21 cellular contexts compared by ENCODE assay signal in the genomic region with DNA sequence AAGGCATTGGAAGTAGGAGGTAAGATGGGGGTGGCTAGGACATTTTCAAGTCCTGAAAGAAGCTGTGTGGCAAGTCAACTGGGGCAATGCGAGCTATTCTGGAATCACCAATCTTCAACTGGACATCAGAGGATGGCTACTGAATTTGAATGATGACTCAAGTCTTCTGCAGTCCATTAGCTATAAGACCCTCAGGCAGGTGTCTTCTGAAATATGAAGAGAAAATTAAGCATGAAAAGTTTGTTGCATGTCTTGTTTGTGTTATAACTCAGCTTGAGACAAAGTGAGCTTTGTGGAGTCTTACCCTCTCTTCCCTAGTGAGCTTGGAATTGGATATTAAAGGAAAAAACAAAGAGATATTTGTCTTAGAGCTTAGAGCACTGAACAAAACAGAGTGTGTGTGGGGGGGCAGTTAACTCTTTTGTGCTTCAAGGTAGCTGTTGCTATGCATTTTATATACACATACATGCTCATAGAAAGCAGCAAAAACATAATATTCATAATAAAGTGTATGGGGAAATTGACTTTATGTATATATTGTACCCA.
DNase-seq lines count a peak whose midpoint lies in the region; ATAC-seq and TF ChIP-seq lines count a peak whose summit lies in the region.
"Had no signal": no experiment of that assay in that cellular context is flagged by ENCODE, and none has a peak within 500 bp of the region (broad histone marks: within the 10 kb centered on the region; RNA-seq: fewer than 3 reads in every experiment).

No MANE protein-coding gene starts in this region.

- 11% methylated on average over 1 of the region's 1 CpG for WGBS in SK-N-SH (ENCODE audit: low lambda C conversion rate)

- H3K9ac ChIP-seq in SK-N-SH, result no peak overlapping the region
- H3K9ac ChIP-seq: BLaER1 had no signal

- H3F3A ChIP-seq in SK-N-SH (replicated peaks; ENCODE audit: insufficient read depth), result no peaks in the 10 kb centered on the region

- H3K4me1 Mint-ChIP-seq in neural crest cell, result peaks cover 31% of the 10 kb centered on the region
- H3K4me1 Mint-ChIP-seq: B cell; CD8-positive, alpha-beta memory T cell had no signal

- TF ChIP-seq RAD21 in SK-N-SH (IDR thresholded peaks at IDR 0.05; ENCODE audit: low read length), result no peak

- peaks cover 20% of the 10 kb centered on the region for H3K9me3 Mint-ChIP-seq in neural crest cell

- no peaks in the 10 kb centered on the region for H4K20me1 ChIP-seq in SK-N-SH (ENCODE audit: insufficient read depth)
- H4K20me1 ChIP-seq: BLaER1 had no signal

- no peaks in the 10 kb centered on the region for H3K79me2 ChIP-seq in SK-N-SH (ENCODE audit: insufficient read depth)

- TF ChIP-seq EP300 in SK-N-SH (IDR thresholded peaks at IDR 0.05; ENCODE audit: borderline replicate concordance in 1 of 2, low read depth in 1 of 2, low read length in 1 of 2), result no peak

- POLR2A ChIA-PET in SK-N-SH (lab: Yijun Ruan, JAX), result no interaction called here

- no peak overlapping the region for H2AFZ ChIP-seq in SK-N-SH (ENCODE audit: low read depth)

- H3K4me3 Mint-ChIP-seq in neural crest cell, result peak overlapping the region; percentile 6
- H3K4me3 Mint-ChIP-seq: B cell; CD4-positive, alpha-beta T cell; CD8-positive, alpha-beta memory T cell; HFFc6 had no signal

- H3K36me3 ChIP-seq in SK-N-SH (replicated peaks in 1 of 2; ENCODE audit: control insufficient read depth in 1 of 2, insufficient read depth in 2 of 2, low read length in 1 of 2), result no peaks in the 10 kb centered on the region
- H3K36me3 ChIP-seq: BLaER1, HAP-1 had no signal

- TF ChIP-seq CTCF in neural crest cell (conservative IDR thresholded peaks at IDR 0.05) (no peak), SK-N-SH (IDR thresholded peaks at IDR 0.05) (no peak)

- CTCF ChIA-PET in SK-N-SH (lab: Yijun Ruan, JAX), result interaction anchor here (0.9 kb wide), 1 partner anchor 14 kb away, joined by 3 read pairs; no protein-coding TSS in a partner anchor

- DNase-seq in COLO829 (ENCODE audit: low spot score) (peak; percentile 74), epidermal melanocyte (ENCODE audit: insufficient read length, low spot score) (peak; percentile 44), medulla oblongata (ENCODE audit: extremely low spot score) (peak; percentile 12), neural crest cell (ENCODE audit: low read depth, low spot score) (no peak), SK-N-SH (no peak)
- no peak for DNase-seq in activated naive CD4-positive, alpha-beta T cell (lab: John Stamatoyannopoulos, UW)
- DNase-seq: Calu3; CD4-positive, alpha-beta T cell; CD8-positive, alpha-beta memory T cell; COR-L47; DMS153; DND-41; GOT3; HFFc6 had no signal

- H3K4me1 ChIP-seq in SK-N-SH (ENCODE audit: control insufficient read depth in 1 of 2, insufficient read depth in 2 of 2, low read depth in 1 of 2, low read length in 1 of 2), result no peaks in the 10 kb centered on the region
- H3K4me1 ChIP-seq: BLaER1, HAP-1 had no signal

- no peaks in the 10 kb centered on the region for H3K27me3 ChIP-seq in SK-N-SH (ENCODE audit: insufficient read depth)
- H3K27me3 ChIP-seq: BLaER1 had no signal

- H3K27ac Mint-ChIP-seq in neural crest cell (ENCODE audit: unreplicated experiment), result peak overlapping the region; percentile 60
- H3K27ac Mint-ChIP-seq: B cell; CD4-positive, alpha-beta T cell; CD8-positive, alpha-beta memory T cell; HFFc6 had no signal

- H3K27ac ChIP-seq in SK-N-SH (ENCODE audit: low read depth in 2 of 2, low read length in 1 of 2), result no peak overlapping the region
- H3K27ac ChIP-seq: 22Rv1, BLaER1, C4-2B had no signal

- H3K9me2 ChIP-seq in SK-N-SH, result no peaks in the 10 kb centered on the region

- H3K4me3 ChIP-seq in SK-N-SH (ENCODE audit: low read depth in 2 of 2, low read length in 1 of 2), result no peak overlapping the region
- H3K4me3 ChIP-seq: BLaER1, HAP-1 had no signal

- H3K4me2 ChIP-seq in SK-N-SH, result no peak overlapping the region
- H3K4me2 ChIP-seq: BLaER1 had no signal

- ATAC-seq in SK-N-SH treated with all-trans-retinoic acid at 6 μM for 48 hours (no peak), GM19397 (IDR thresholded peaks at IDR 0.05; ENCODE audit: unreplicated experiment) (no peak)

- H3K9me3 ChIP-seq in SK-N-SH, result no peaks in the 10 kb centered on the region
- H3K9me3 ChIP-seq: HAP-1 had no signal

- H3K27me3 Mint-ChIP-seq in neural crest cell (ENCODE audit: low read depth), result no peaks in the 10 kb centered on the region
- H3K27me3 Mint-ChIP-seq: B cell; CD4-positive, alpha-beta T cell had no signal

- peaks cover 12% of the 10 kb centered on the region for H3K36me3 Mint-ChIP-seq in neural crest cell (ENCODE audit: low read depth)
- H3K36me3 Mint-ChIP-seq: CD8-positive, alpha-beta memory T cell had no signal

TF ChIP-seq in SK-N-SH treated with all-trans-retinoic acid at 6 μM for 48 hours, 23 proteins besides CTCF, POLR2A, EP300 and RAD21 (continues in another document):
- no peak for TF ChIP-seq PATZ1 (CRISPR knock-in tag; IDR thresholded peaks at IDR 0.05; ENCODE audit: borderline replicate concordance)
- no peak for TF ChIP-seq ZFP3 (CRISPR knock-in tag; IDR thresholded peaks at IDR 0.05)
- no peak for TF ChIP-seq ZFP30 (CRISPR knock-in tag; IDR thresholded peaks at IDR 0.05)
- TF ChIP-seq TCF4 (CRISPR knock-in tag; IDR thresholded peaks at IDR 0.05; ENCODE audit: borderline replicate concordance), result no peak
- TF ChIP-seq CSDC2 (CRISPR knock-in tag; IDR thresholded peaks at IDR 0.05), result no peak
- TF ChIP-seq ESRRG (CRISPR knock-in tag; IDR thresholded peaks at IDR 0.05), result no peak
- no peak for TF ChIP-seq ZC3H10 (CRISPR knock-in tag; IDR thresholded peaks at IDR 0.05)
- TF ChIP-seq GLIS3 (CRISPR knock-in tag; IDR thresholded peaks at IDR 0.05), result no peak
- TF ChIP-seq ARNTL (CRISPR knock-in tag; IDR thresholded peaks at IDR 0.05; ENCODE audit: borderline replicate concordance, low read depth), result no peak

TF ChIP-seq in SK-N-SH, 30 proteins besides CTCF, POLR2A, EP300 and RAD21:
- no peak for TF ChIP-seq MEF2A (IDR thresholded peaks at IDR 0.05; ENCODE audit: borderline replicate concordance, low read depth)
- TF ChIP-seq MAX (IDR thresholded peaks at IDR 0.05; ENCODE audit: low read depth), result no peak

Comparison
In these comparisons a context has a peak if more than half of its experiments do, and no peak if none do; other contexts are left out.
1. DNase-seq: peak in COLO829 (single experiment), epidermal melanocyte (single experiment) and medulla oblongata (single experiment); none in neural crest cell (single experiment), SK-N-SH (single experiment) and activated naive CD4-positive, alpha-beta T cell (0 of 4).